14 cellular contexts compared by ENCODE assay signal in genomic region chr20:48791666-48792071, GRCh38. TPM values are rescaled to one million over a fixed set of nuclear protein-coding genes. Genes with fewer than 3 reads are reported as not detected.
DNase-seq lines count a peak whose midpoint lies in the region; ATAC-seq, FAIRE-seq and TF ChIP-seq lines count a peak whose summit lies in the region.
"Had no signal": no experiment of that assay in that cellular context is flagged by ENCODE, and none has a peak within 500 bp of the region (broad histone marks: within the 10 kb centered on the region; RNA-seq: fewer than 3 reads in every experiment).

No MANE protein-coding gene starts in this region.

- H3K4me1 ChIP-seq in A549: peaks cover 38% of the 10 kb centered on the region

- 0 out of 3 replicates have a peak overlapping the region, but pooled peaks have one; percentile 9 for H3K4me2 ChIP-seq in A549

- TF ChIP-seq CTCF in A549 (IDR thresholded peaks at IDR 0.05): no peak

- no peaks in the 10 kb centered on the region for H3K9me3 ChIP-seq in A549
- H3K9me3 ChIP-seq: stomach had no signal

- TF ChIP-seq EP300 in A549 (IDR thresholded peaks at IDR 0.05): no peak

- DNase-seq in A549 (ENCODE audit: low read depth in 1 of 2, low spot score in 1 of 2) (no peak), GM03348 (ENCODE audit: low spot score) (peak; percentile 79), hepatic stellate cell (ENCODE audit: low spot score) (peak; percentile 34), hippocampal formation (lab: John Stamatoyannopoulos, UW) (no peak)
- DNase-seq: activated CD4-positive, CD25-positive, alpha-beta regulatory T cell treated with anti-CD3 and anti-CD28 coated beads, Interleukin-2, amount 50 U/mL, for 72 hours; SIG-M5; stomach had no signal

- no peak overlapping the region for H3K4me3 ChIP-seq in A549
- H3K4me3 ChIP-seq: stomach had no signal

- POLR2A ChIA-PET in A549 (lab: Yijun Ruan, JAX): no interaction called here

- no peak overlapping the region for H3K27ac ChIP-seq in A549
- H3K27ac ChIP-seq in angular gyrus (ENCODE audit: low read depth, low read length): peak overlapping the region; percentile 58
- H3K27ac ChIP-seq: epithelial cell of prostate, stomach had no signal

- CTCF ChIA-PET in A549 (lab: Yijun Ruan, JAX): interaction anchor here (0.8 to 1.5 kb wide), 3 partner anchors 10 to 134 kb away, joined by 4 to 8 read pairs (median 4); no protein-coding TSS in a partner anchor

- whole genome bisulfite sequencing in A549 (ENCODE audit: missing lambda C conversion rate): 48% methylated on average over 6 of the region's 6 CpGs

- TF ChIP-seq POLR2A in A549 (IDR thresholded peaks at IDR 0.05; ENCODE audit: low read length): no peak

- no peak for ATAC-seq in A549
- no peak for ATAC-seq in GM19328 (IDR thresholded peaks at IDR 0.05; ENCODE audit: unreplicated experiment)
- no peak for ATAC-seq in HG02623 (IDR thresholded peaks at IDR 0.05; ENCODE audit: unreplicated experiment)
- ATAC-seq in HG03095 (IDR thresholded peaks at IDR 0.05; ENCODE audit: unreplicated experiment): no peak
- ATAC-seq: activated naive CD4-positive, alpha-beta T cell treated with anti-CD3 and anti-CD28 coated beads, Interleukin-2, amount 50 U/mL, for 72 hours; HCT116 had no signal

- no peak for TF ChIP-seq RAD21 in A549 (conservative IDR thresholded peaks at IDR 0.05 in 1 of 2, IDR thresholded peaks at IDR 0.05 in 1 of 2)

- no peak for FAIRE-seq in A549 (lab: Jason Lieb, UNC)

TF ChIP-seq in A549, 52 proteins besides CTCF, POLR2A, EP300 and RAD21:
- TF ChIP-seq JUN (IDR thresholded peaks at IDR 0.05) (no peak), MYC (IDR thresholded peaks at IDR 0.05; ENCODE audit: borderline replicate concordance, low read length) (no peak), TP53 (CRISPR knock-in tag; IDR thresholded peaks at IDR 0.05) (no peak), ESRRA (IDR thresholded peaks at IDR 0.05; ENCODE audit: borderline replicate concordance, low read length) (no peak), BCL3 (IDR thresholded peaks at IDR 0.05) (no peak), PBX3 (IDR thresholded peaks at IDR 0.05) (no peak), GATA3 (IDR thresholded peaks at IDR 0.05; ENCODE audit: borderline replicate concordance) (no peak), CBX2 (IDR thresholded peaks at IDR 0.05; ENCODE audit: borderline replicate concordance, low read depth) (no peak), ZSCAN20 (CRISPR knock-in tag; IDR thresholded peaks at IDR 0.05) (no peak), RCOR1 (IDR thresholded peaks at IDR 0.05; ENCODE audit: low read depth, low read length) (no peak), RARB (CRISPR knock-in tag; IDR thresholded peaks at IDR 0.05) (no peak), ATOH8 (CRISPR knock-in tag; IDR thresholded peaks at IDR 0.05; ENCODE audit: low read depth) (no peak), CBX8 (IDR thresholded peaks at IDR 0.05) (no peak), CHD2 (IDR thresholded peaks at IDR 0.05; ENCODE audit: low read length, partially characterized antibody) (no peak), SREBF2 (IDR thresholded peaks at IDR 0.05) (no peak), FOSB (CRISPR knock-in tag; IDR thresholded peaks at IDR 0.05) (no peak), HOXB13 (CRISPR knock-in tag; IDR thresholded peaks at IDR 0.05; ENCODE audit: low read depth) (no peak), MAX (IDR thresholded peaks at IDR 0.05) (no peak), ZC3H11A (IDR thresholded peaks at IDR 0.05) (no peak)

RNA-seq across cellular contexts. Expression of gene PREX1, which starts 36.1 kb away (rescaled TPM):
- polyA plus RNA-seq in A549 (2011; rRNA removed): 3.6 and 4.3 TPM in 2 replicates
- 9.7 and 13.2 TPM in 2 replicates for polyA plus RNA-seq in A549 (2012; cell fraction: cytosol; rRNA removed)
- polyA plus RNA-seq in A549 (2012; cell fraction: nucleus; rRNA removed): 19.4 and 21.9 TPM in 2 replicates
- polyA plus RNA-seq in A549 (2017; fragmentation: RNase III; extraction: RNeasy Plus Mini Kit Qiagen cat#74134 plus additional on column Dnase treatment): 4.2 to 5.2 TPM (median 5.0 TPM) in 3 replicates
- 5.0 and 5.5 TPM in 2 replicates for polyA minus RNA-seq in A549 (2011; rRNA and poly(A)+ RNA removed)

Comparison
In these comparisons a context has a peak if more than half of its experiments do, and no peak if none do; other contexts are left out.
1. DNase-seq: peak in GM03348 (single experiment) and hepatic stellate cell (single experiment); none in A549 (0 of 2) and hippocampal formation (0 of 2).